Comparison of ENCODE assay signal across 1 cellular context in the genomic region with DNA sequence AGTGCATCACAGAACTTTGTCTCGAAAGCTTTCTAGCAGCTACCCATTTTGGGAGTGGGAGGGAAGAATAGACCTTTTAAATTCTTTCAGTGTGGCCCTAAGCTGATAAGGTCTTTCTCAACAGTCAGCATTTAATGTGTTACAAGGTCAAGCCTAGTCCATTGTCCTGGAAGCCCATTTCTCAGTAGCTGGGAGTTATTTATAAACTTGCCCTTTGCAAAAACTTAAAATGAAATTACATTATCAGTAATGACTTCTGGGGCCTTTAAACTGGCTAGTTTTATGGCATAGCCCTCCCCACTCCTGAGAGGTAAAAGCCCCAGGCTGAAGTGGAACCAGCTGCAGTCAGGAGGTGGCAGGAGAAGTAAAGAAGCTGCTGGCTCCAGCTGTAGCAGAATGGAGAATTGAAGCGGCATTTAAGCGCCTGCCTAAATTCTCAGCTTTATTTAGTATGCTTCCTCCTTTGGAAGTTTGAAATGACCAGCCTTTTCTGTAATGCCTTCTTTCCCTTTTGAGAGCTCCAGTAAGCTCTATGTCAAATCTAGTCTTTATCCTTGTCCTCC.
TF ChIP-seq lines count a peak whose summit lies in the region.

No MANE protein-coding gene starts in this region.

TF ChIP-seq in K562, 482 proteins besides CTCF, POLR2A, EP300 and RAD21 (continued from another document and continues in another):
- no peak for TF ChIP-seq CREB3 (tag; conservative IDR thresholded peaks at IDR 0.05; ENCODE audit: low read depth)
- no peak for TF ChIP-seq PRMT5 (CRISPR knock-in tag; IDR thresholded peaks at IDR 0.05)
- TF ChIP-seq, protein P1, sequence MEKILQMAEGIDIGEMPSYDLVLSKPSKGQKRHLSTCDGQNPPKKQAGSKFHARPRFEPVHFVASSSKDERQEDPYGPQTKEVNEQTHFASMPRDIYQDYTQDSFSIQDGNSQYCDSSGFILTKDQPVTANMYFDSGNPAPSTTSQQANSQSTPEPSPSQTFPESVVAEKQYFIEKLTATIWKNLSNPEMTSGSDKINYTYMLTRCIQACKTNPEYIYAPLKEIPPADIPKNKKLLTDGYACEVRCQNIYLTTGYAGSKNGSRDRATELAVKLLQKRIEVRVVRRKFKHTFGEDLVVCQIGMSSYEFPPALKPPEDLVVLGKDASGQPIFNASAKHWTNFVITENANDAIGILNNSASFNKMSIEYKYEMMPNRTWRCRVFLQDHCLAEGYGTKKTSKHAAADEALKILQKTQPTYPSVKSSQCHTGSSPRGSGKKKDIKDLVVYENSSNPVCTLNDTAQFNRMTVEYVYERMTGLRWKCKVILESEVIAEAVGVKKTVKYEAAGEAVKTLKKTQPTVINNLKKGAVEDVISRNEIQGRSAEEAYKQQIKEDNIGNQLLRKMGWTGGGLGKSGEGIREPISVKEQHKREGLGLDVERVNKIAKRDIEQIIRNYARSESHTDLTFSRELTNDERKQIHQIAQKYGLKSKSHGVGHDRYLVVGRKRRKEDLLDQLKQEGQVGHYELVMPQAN (IDR thresholded peaks at IDR 0.05; ENCODE audit: borderline replicate concordance), result no peak; the same call in 1 of the 2 replicates
- TF ChIP-seq ETV6 (IDR thresholded peaks at IDR 0.05; ENCODE audit: borderline replicate concordance in 1 of 2, low read depth in 2 of 2, low read length in 1 of 2), result no peak
- no peak for TF ChIP-seq ETV6 (CRISPR knock-in tag; IDR thresholded peaks at IDR 0.05; ENCODE audit: borderline replicate concordance)
- TF ChIP-seq ZNF764 (CRISPR knock-in tag; IDR thresholded peaks at IDR 0.05; ENCODE audit: low read depth), result no peak
- no peak for TF ChIP-seq U2AF1 (optimal IDR thresholded peaks at IDR 0.05; ENCODE audit: low read depth, low read length)
- TF ChIP-seq, protein P2, sequence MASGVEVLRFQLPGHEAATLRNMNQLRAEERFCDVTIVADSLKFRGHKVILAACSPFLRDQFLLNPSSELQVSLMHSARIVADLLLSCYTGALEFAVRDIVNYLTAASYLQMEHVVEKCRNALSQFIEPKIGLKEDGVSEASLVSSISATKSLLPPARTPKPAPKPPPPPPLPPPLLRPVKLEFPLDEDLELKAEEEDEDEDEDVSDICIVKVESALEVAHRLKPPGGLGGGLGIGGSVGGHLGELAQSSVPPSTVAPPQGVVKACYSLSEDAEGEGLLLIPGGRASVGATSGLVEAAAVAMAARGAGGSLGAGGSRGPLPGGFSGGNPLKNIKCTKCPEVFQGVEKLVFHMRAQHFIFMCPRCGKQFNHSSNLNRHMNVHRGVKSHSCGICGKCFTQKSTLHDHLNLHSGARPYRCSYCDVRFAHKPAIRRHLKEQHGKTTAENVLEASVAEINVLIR (CRISPR knock-in tag; IDR thresholded peaks at IDR 0.05), result no peak
- peak; percentile 30 to 78; a peak in 1 of 4 replicates for TF ChIP-seq ARNT (IDR thresholded peaks at IDR 0.05)
- TF ChIP-seq NR4A1 (CRISPR knock-in tag; IDR thresholded peaks at IDR 0.05), result no peak
- TF ChIP-seq NR4A1 (tag; IDR thresholded peaks at IDR 0.05), result no peak
- TF ChIP-seq, protein P3, sequence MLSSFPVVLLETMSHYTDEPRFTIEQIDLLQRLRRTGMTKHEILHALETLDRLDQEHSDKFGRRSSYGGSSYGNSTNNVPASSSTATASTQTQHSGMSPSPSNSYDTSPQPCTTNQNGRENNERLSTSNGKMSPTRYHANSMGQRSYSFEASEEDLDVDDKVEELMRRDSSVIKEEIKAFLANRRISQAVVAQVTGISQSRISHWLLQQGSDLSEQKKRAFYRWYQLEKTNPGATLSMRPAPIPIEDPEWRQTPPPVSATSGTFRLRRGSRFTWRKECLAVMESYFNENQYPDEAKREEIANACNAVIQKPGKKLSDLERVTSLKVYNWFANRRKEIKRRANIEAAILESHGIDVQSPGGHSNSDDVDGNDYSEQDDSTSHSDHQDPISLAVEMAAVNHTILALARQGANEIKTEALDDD (IDR thresholded peaks at IDR 0.05), result peak; percentile 67
- peak; percentile 68 for TF ChIP-seq HDAC3 (IDR thresholded peaks at IDR 0.05; ENCODE audit: borderline replicate concordance, partially characterized antibody)
- TF ChIP-seq MED1 (CRISPR knock-in tag; IDR thresholded peaks at IDR 0.05; ENCODE audit: borderline replicate concordance), result no peak
- peak; percentile 86 for TF ChIP-seq TEAD4 (IDR thresholded peaks at IDR 0.05; ENCODE audit: low read length)
- TF ChIP-seq TEAD4 (CRISPR knock-in tag; IDR thresholded peaks at IDR 0.05; ENCODE audit: borderline replicate concordance), result no peak
- no peak for TF ChIP-seq MCM5 (IDR thresholded peaks at IDR 0.05; ENCODE audit: low read depth)
- TF ChIP-seq ZNF699 (CRISPR knock-in tag; IDR thresholded peaks at IDR 0.05; ENCODE audit: insufficient replicate concordance), result no peak
- no peak for TF ChIP-seq ZNF79 (CRISPR knock-in tag; IDR thresholded peaks at IDR 0.05; ENCODE audit: low read depth)
- peak; percentile 85 for TF ChIP-seq TCF3 (CRISPR knock-in tag; IDR thresholded peaks at IDR 0.05)
- TF ChIP-seq, protein P4, sequence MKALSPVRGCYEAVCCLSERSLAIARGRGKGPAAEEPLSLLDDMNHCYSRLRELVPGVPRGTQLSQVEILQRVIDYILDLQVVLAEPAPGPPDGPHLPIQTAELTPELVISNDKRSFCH (CRISPR knock-in tag; IDR thresholded peaks at IDR 0.05), result no peak
- TF ChIP-seq, protein P4 (tag; IDR thresholded peaks at IDR 0.05), result peak; percentile 99
- TF ChIP-seq AFF4 (CRISPR knock-in tag; IDR thresholded peaks at IDR 0.05), result no peak
- no peak for TF ChIP-seq SP1 (CRISPR knock-in tag; IDR thresholded peaks at IDR 0.05)
- TF ChIP-seq HNRNPUL1 (IDR thresholded peaks at IDR 0.05; ENCODE audit: low read length), result no peak
- peak; percentile 46 for TF ChIP-seq EGR1 (conservative IDR thresholded peaks at IDR 0.05)
- TF ChIP-seq HMGXB4 (CRISPR knock-in tag; IDR thresholded peaks at IDR 0.05), result no peak
- TF ChIP-seq, protein P5, sequence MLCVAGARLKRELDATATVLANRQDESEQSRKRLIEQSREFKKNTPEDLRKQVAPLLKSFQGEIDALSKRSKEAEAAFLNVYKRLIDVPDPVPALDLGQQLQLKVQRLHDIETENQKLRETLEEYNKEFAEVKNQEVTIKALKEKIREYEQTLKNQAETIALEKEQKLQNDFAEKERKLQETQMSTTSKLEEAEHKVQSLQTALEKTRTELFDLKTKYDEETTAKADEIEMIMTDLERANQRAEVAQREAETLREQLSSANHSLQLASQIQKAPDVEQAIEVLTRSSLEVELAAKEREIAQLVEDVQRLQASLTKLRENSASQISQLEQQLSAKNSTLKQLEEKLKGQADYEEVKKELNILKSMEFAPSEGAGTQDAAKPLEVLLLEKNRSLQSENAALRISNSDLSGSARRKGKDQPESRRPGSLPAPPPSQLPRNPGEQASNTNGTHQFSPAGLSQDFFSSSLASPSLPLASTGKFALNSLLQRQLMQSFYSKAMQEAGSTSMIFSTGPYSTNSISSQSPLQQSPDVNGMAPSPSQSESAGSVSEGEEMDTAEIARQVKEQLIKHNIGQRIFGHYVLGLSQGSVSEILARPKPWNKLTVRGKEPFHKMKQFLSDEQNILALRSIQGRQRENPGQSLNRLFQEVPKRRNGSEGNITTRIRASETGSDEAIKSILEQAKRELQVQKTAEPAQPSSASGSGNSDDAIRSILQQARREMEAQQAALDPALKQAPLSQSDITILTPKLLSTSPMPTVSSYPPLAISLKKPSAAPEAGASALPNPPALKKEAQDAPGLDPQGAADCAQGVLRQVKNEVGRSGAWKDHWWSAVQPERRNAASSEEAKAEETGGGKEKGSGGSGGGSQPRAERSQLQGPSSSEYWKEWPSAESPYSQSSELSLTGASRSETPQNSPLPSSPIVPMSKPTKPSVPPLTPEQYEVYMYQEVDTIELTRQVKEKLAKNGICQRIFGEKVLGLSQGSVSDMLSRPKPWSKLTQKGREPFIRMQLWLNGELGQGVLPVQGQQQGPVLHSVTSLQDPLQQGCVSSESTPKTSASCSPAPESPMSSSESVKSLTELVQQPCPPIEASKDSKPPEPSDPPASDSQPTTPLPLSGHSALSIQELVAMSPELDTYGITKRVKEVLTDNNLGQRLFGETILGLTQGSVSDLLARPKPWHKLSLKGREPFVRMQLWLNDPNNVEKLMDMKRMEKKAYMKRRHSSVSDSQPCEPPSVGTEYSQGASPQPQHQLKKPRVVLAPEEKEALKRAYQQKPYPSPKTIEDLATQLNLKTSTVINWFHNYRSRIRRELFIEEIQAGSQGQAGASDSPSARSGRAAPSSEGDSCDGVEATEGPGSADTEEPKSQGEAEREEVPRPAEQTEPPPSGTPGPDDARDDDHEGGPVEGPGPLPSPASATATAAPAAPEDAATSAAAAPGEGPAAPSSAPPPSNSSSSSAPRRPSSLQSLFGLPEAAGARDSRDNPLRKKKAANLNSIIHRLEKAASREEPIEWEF (CRISPR knock-in tag; IDR thresholded peaks at IDR 0.05), result no peak
- no peak for TF ChIP-seq FOSL1 (tag; conservative IDR thresholded peaks at IDR 0.05)
- TF ChIP-seq, protein P6, sequence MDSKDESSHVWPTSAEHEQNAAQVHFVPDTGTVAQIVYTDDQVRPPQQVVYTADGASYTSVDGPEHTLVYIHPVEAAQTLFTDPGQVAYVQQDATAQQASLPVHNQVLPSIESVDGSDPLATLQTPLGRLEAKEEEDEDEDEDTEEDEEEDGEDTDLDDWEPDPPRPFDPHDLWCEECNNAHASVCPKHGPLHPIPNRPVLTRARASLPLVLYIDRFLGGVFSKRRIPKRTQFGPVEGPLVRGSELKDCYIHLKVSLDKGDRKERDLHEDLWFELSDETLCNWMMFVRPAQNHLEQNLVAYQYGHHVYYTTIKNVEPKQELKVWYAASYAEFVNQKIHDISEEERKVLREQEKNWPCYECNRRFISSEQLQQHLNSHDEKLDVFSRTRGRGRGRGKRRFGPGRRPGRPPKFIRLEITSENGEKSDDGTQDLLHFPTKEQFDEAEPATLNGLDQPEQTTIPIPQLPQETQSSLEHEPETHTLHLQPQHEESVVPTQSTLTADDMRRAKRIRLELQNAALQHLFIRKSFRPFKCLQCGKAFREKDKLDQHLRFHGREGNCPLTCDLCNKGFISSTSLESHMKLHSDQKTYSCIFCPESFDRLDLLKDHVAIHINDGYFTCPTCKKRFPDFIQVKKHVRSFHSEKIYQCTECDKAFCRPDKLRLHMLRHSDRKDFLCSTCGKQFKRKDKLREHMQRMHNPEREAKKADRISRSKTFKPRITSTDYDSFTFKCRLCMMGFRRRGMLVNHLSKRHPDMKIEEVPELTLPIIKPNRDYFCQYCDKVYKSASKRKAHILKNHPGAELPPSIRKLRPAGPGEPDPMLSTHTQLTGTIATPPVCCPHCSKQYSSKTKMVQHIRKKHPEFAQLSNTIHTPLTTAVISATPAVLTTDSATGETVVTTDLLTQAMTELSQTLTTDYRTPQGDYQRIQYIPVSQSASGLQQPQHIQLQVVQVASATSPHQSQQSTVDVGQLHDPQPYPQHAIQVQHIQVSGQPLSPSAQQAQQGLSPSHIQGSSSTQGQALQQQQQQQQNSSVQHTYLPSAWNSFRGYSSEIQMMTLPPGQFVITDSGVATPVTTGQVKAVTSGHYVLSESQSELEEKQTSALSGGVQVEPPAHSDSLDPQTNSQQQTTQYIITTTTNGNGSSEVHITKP (IDR thresholded peaks at IDR 0.05; ENCODE audit: partially characterized antibody), result peak; percentile 38
- TF ChIP-seq ZBTB8A (IDR thresholded peaks at IDR 0.05; ENCODE audit: partially characterized antibody), result no peak
- no peak for TF ChIP-seq YBX1 (IDR thresholded peaks at IDR 0.05)
- TF ChIP-seq NFE2 (IDR thresholded peaks at IDR 0.05; ENCODE audit: low read depth), result peak; percentile 85
- TF ChIP-seq ZNF644 (tag; IDR thresholded peaks at IDR 0.05; ENCODE audit: low read depth), result no peak
- TF ChIP-seq HDAC6 (IDR thresholded peaks at IDR 0.05; ENCODE audit: low read depth, low read length), result no peak
- no peak for TF ChIP-seq KHSRP (IDR thresholded peaks at IDR 0.05)
- TF ChIP-seq ZNF232 (CRISPR knock-in tag; IDR thresholded peaks at IDR 0.05), result no peak
- no peak for TF ChIP-seq PHF20 (IDR thresholded peaks at IDR 0.05; ENCODE audit: partially characterized antibody)
- no peak for TF ChIP-seq RFX7 (CRISPR knock-in tag; IDR thresholded peaks at IDR 0.05)
- no peak for TF ChIP-seq ZNF785 (CRISPR knock-in tag; IDR thresholded peaks at IDR 0.05)
